Comparison of ENCODE assay signal across 9 cellular contexts in genomic region chr7:21507627-21508343, GRCh38. TPM values are rescaled to one million over a fixed set of nuclear protein-coding genes. Genes with fewer than 3 reads are reported as not detected.
DNase-seq lines count a peak whose midpoint lies in the region; ATAC-seq and TF ChIP-seq lines count a peak whose summit lies in the region.
"Had no signal": no experiment of that assay in that cellular context is flagged by ENCODE, and none has a peak within 500 bp of the region (broad histone marks: within the 10 kb centered on the region; RNA-seq: fewer than 3 reads in every experiment).

No MANE protein-coding gene starts in this region.

- no peaks in the 10 kb centered on the region for H3K36me3 ChIP-seq in prostate gland

- H3K4me1 ChIP-seq in prostate gland (replicated peaks): no peaks in the 10 kb centered on the region

- intact Hi-C loops in prostate gland (cut with DNase I): loop anchor here (5.0 kb wide), 1 partner anchor 250 kb away; no protein-coding TSS in a partner anchor

- H3K27ac ChIP-seq in HL-60 (replicated peaks) (no peak overlapping the region), prostate gland (no peak overlapping the region)
- H3K27ac ChIP-seq: skin epidermis had no signal

- no peak for TF ChIP-seq POLR2A in prostate gland (IDR thresholded peaks at IDR 0.05)

- DNase-seq in EH (ENCODE audit: low read depth) (peak; percentile 57), HL-60 (ENCODE audit: low read depth in 1 of 2, low spot score in 1 of 2) (peak in 1 of 2 experiments; percentile 47), glomerular endothelial cell (ENCODE audit: extremely low read depth, low read depth, low spot score) (peak; percentile 27), prostate gland (ENCODE audit: low spot score) (peak; percentile 18), DMS153 (lab: John Stamatoyannopoulos, UW) (no peak)
- DNase-seq in activated CD4-positive, alpha-beta T cell treated with anti-CD3 and anti-CD28 coated beads for 48 hours: peak; percentile 42

- peak; percentile 22 for TF ChIP-seq CTCF in HL-60 (IDR thresholded peaks at IDR 0.05; ENCODE audit: insufficient read depth, low read length)
- peak in 3 of 4 experiments; percentile 50 to 62 (median 56) for TF ChIP-seq CTCF in prostate gland (IDR thresholded peaks at IDR 0.05)

- H3K4me3 ChIP-seq in HL-60 (replicated peaks; ENCODE audit: insufficient read depth, low read length) (no peak overlapping the region), prostate gland (no peak overlapping the region)
- H3K4me3 ChIP-seq: skin epidermis had no signal

- WGBS in prostate gland: 88% methylated on average over 8 of the region's 8 CpGs

- no peak for ATAC-seq in GM21526 (IDR thresholded peaks at IDR 0.05; ENCODE audit: low FRiP score, unreplicated experiment)
- ATAC-seq in GM19452 (IDR thresholded peaks at IDR 0.05; ENCODE audit: unreplicated experiment): no peak

- H3K27me3 ChIP-seq in HL-60 (ENCODE audit: insufficient read depth, poor library complexity, severe bottlenecking) (no peaks in the 10 kb centered on the region), prostate gland (replicated peaks; ENCODE audit: insufficient read depth) (no peaks in the 10 kb centered on the region)

- no peaks in the 10 kb centered on the region for H3K9me3 ChIP-seq in prostate gland

RNA-seq across cellular contexts. Expression of gene DNAH11, which starts 35.1 kb away (rescaled TPM):
- total RNA-seq in glomerular endothelial cell: under 0.01 and 3.4 TPM in 2 replicates
- 10 to 100 TPM in 1 of 2 donors, 1 to 10 TPM in 1; 1.6 to 13.3 TPM for total RNA-seq in prostate gland
